Comparison of ENCODE assay signal across 8 cellular contexts in genomic region chr7:55365103-55365679, GRCh38. TPM values are rescaled to one million over a fixed set of nuclear protein-coding genes. Genes with fewer than 3 reads are reported as not detected.
DNase-seq lines count a peak whose midpoint lies in the region; ATAC-seq and TF ChIP-seq lines count a peak whose summit lies in the region.

LANCL2 (plus strand) TSS chr7:55365337; CDS start chr7:55366026, 689 bp downstream.

- TF ChIP-seq CTCF in activated B cell treated with CpG ODN at 0.5 μM for 24 hours (IDR thresholded peaks at IDR 0.05) = no peak
- no peak for TF ChIP-seq CTCF in epithelial cell of esophagus (IDR thresholded peaks at IDR 0.05; ENCODE audit: insufficient read depth, low read depth, low read length, missing control alignments)
- no peak for TF ChIP-seq CTCF in thoracic aorta (IDR thresholded peaks at IDR 0.05)

- H3K4me1 ChIP-seq in thoracic aorta (ENCODE audit: control insufficient read depth in 1 of 2, low read depth in 2 of 2) = peaks cover 12 to 17% of the 10 kb centered on the region in 2 donors

- CTCF ChIA-PET in activated B cell treated with CpG ODN at 0.5 μM for 24 hours (lab: Charles Lee) = interaction anchor here (0.9 kb wide), 2 partner anchors 50 to 85 kb away, joined by 3 read pairs; no protein-coding TSS in a partner anchor

- H3K4me3 Mint-ChIP-seq in activated B cell treated with CpG ODN at 0.5 μM for 24 hours = peak within 1 kb of the TSS; percentile 94

- H3K4me3 ChIP-seq in epithelial cell of esophagus (ENCODE audit: low read length) (peak within 1 kb of the TSS; percentile 90), thoracic aorta (peak within 1 kb of the TSS; percentile 97)

- POLR2A ChIA-PET in activated B cell treated with CpG ODN at 0.5 μM for 24 hours (lab: Charles Lee) = interaction anchor here (0.6 to 3.1 kb wide), 17 partner anchors 9 to 741 kb away, joined by 3 to 34 read pairs (median 5); partner anchors contain the start of genes CCT6A, CHCHD2, NIPSNAP2 and PSPH

- ATAC-seq in HG02610 (IDR thresholded peaks at IDR 0.05; ENCODE audit: unreplicated experiment) (peak; percentile 28), activated B cell treated with CpG ODN at 0.5 μM for 24 hours (ENCODE audit: low read depth) (peak; percentile 13), thoracic aorta (ENCODE audit: insufficient number of reproducible peaks, low FRiP score, low read depth) (no peak)

- H3K4me1 Mint-ChIP-seq in activated B cell treated with CpG ODN at 0.5 μM for 24 hours = peaks cover 24% of the 10 kb centered on the region

- no peaks in the 10 kb centered on the region for H3K9me3 ChIP-seq in thoracic aorta

- no peaks in the 10 kb centered on the region for H3K36me3 ChIP-seq in thoracic aorta

- peaks cover 6% of the 10 kb centered on the region for H3K36me3 Mint-ChIP-seq in activated B cell treated with CpG ODN at 0.5 μM for 24 hours (ENCODE audit: low read depth)

- no peaks in the 10 kb centered on the region for H3K27me3 Mint-ChIP-seq in activated B cell treated with CpG ODN at 0.5 μM for 24 hours

- intact Hi-C loops in activated B cell treated with CpG ODN at 0.5 μM for 24 hours (cut with micrococcal nuclease) = loop anchor here (1.0 to 5.0 kb wide), 10 partner anchors 50 to 741 kb away; partner anchors contain the start of genes CCT6A, CHCHD2, NIPSNAP2 and PSPH

- DNase-seq in NOMO-1 (lab: John Stamatoyannopoulos, UW; ENCODE audit: unreplicated experiment in 2 of 2) (peak; percentile 15 to 18), NOMO-1 treated with dmso at 0.1 percent for 144 hours (lab: John Stamatoyannopoulos, UW; ENCODE audit: unreplicated experiment) (no peak), NCI-H1092 treated with DMSO at 0.1 percent for 48 hours (lab: John Stamatoyannopoulos, UW) (peak; percentile 90), activated B cell treated with CpG ODN at 0.5 μM for 24 hours (no peak), epithelial cell of esophagus (ENCODE audit: low read depth) (no peak), myocyte (ENCODE audit: low read depth) (peak; percentile 70), thoracic aorta (ENCODE audit: low spot score) (no peak)

- peak within 1 kb of the TSS; percentile 98 to 99 for H3K27ac ChIP-seq in thoracic aorta

- H3K9me3 Mint-ChIP-seq in activated B cell treated with CpG ODN at 0.5 μM for 24 hours = no peaks in the 10 kb centered on the region

- H3K27ac Mint-ChIP-seq in activated B cell treated with CpG ODN at 0.5 μM for 24 hours = peak within 1 kb of the TSS; percentile 96

- no peaks in the 10 kb centered on the region for H3K27me3 ChIP-seq in thoracic aorta (replicated peaks; ENCODE audit: insufficient read depth)

RNA-seq across cellular contexts. Expression of gene LANCL2, which starts in this region (rescaled TPM):
- 17.8 and 21.5 TPM in 2 replicates for total RNA-seq in activated B cell treated with CpG ODN at 0.5 μM for 24 hours
- 28.5 and 36.4 TPM in 2 replicates for total RNA-seq in myocyte
- polyA plus RNA-seq in myocyte (2012) = 56.1 TPM
- 10 to 100 TPM in 1 of 2 donors, 1 to 10 TPM in 1; 6.6 to 11.4 TPM for total RNA-seq in thoracic aorta

Comparison
In these comparisons a context has a peak if more than half of its experiments do, and no peak if none do; other contexts are left out.
1. DNase-seq: peak in NOMO-1 (2 of 2), NCI-H1092 treated with DMSO at 0.1 percent for 48 hours (single experiment) and myocyte (single experiment); none in NOMO-1 treated with dmso at 0.1 percent for 144 hours (single experiment), activated B cell treated with CpG ODN at 0.5 μM for 24 hours (single experiment), epithelial cell of esophagus (single experiment) and thoracic aorta (single experiment).